Comparison of ENCODE assay signal across 9 cellular contexts in genomic region chr7:84196007-84196551, GRCh38. TPM values are rescaled to one million over a fixed set of nuclear protein-coding genes. Genes with fewer than 3 reads are reported as not detected.
DNase-seq lines count a peak whose midpoint lies in the region; ATAC-seq, FAIRE-seq and TF ChIP-seq lines count a peak whose summit lies in the region.
"Had no signal": no experiment of that assay in that cellular context is flagged by ENCODE, and none has a peak within 500 bp of the region (broad histone marks: within the 10 kb centered on the region; RNA-seq: fewer than 3 reads in every experiment).

No MANE protein-coding gene starts in this region.

- TF ChIP-seq CTCF in A549 (IDR thresholded peaks at IDR 0.05), result no peak
- TF ChIP-seq CTCF in choroid plexus epithelial cell (conservative IDR thresholded peaks at IDR 0.05; ENCODE audit: low read depth, low read length), result no peak

- peaks cover 35% of the 10 kb centered on the region for H3K4me1 ChIP-seq in A549

- DNase-seq in A549 (ENCODE audit: low read depth in 1 of 2, low spot score in 1 of 2) (peak in 1 of 2 experiments; percentile 74), HT-29 (ENCODE audit: low spot score) (peak; percentile 53), choroid plexus epithelial cell (ENCODE audit: low read depth) (peak; percentile 79), medulla oblongata (ENCODE audit: extremely low spot score) (peak; percentile 70), iPS-NIHi11 (ENCODE audit: low spot score) (no peak), T-helper 9 cell (no peak), DMS79 (lab: John Stamatoyannopoulos, UW) (no peak)
- DNase-seq: activated effector memory CD4-positive, alpha-beta T cell treated with Interleukin-2 at 50 U/mL for 16 hours had no signal

- H3K4me2 ChIP-seq in A549, result peak overlapping the region; percentile 88

- no peaks in the 10 kb centered on the region for H3K9me3 ChIP-seq in A549

- TF ChIP-seq POLR2A in A549 (IDR thresholded peaks at IDR 0.05; ENCODE audit: low read length), result no peak

- under 1% methylated on average over 4 of the region's 4 CpGs for WGBS in A549 (ENCODE audit: missing lambda C conversion rate)

- CTCF ChIA-PET in A549 (lab: Yijun Ruan, JAX), result interaction anchor here (1.3 kb wide), 1 partner anchor 216 kb away, joined by 4 read pairs; no protein-coding TSS in a partner anchor

- no peak for FAIRE-seq in A549 (lab: Jason Lieb, UNC)

- peak; percentile 71 to 75 for ATAC-seq in A549
- ATAC-seq in HG02973 (IDR thresholded peaks at IDR 0.05; ENCODE audit: unreplicated experiment), result no peak

- H3K4me3 ChIP-seq in A549 (peak overlapping the region; percentile 69), choroid plexus epithelial cell (ENCODE audit: low read depth, low read length) (peak overlapping the region; percentile 69)

- no peak; a peak in 1 of 5 replicates for TF ChIP-seq RAD21 in A549 (conservative IDR thresholded peaks at IDR 0.05 in 1 of 2, IDR thresholded peaks at IDR 0.05 in 1 of 2)

- no peak for TF ChIP-seq EP300 in A549 (IDR thresholded peaks at IDR 0.05)

- peak overlapping the region; percentile 71 to 82 for H3K27ac ChIP-seq in A549

- POLR2A ChIA-PET in A549 (lab: Yijun Ruan, JAX), result no interaction called here

TF ChIP-seq in A549, 52 proteins besides CTCF, POLR2A, EP300 and RAD21:
- 0 out of 3 replicates have a peak, but pooled peaks have one; percentile 15 for TF ChIP-seq SMC3 (IDR thresholded peaks at IDR 0.05)
- no peak for TF ChIP-seq CHD2 (IDR thresholded peaks at IDR 0.05; ENCODE audit: low read length, partially characterized antibody)
- no peak for TF ChIP-seq EHF (CRISPR knock-in tag; IDR thresholded peaks at IDR 0.05)
- peak; percentile 6 for TF ChIP-seq ZFP36 (IDR thresholded peaks at IDR 0.05; ENCODE audit: borderline replicate concordance, partially characterized antibody)
- no peak for TF ChIP-seq KDM5A (IDR thresholded peaks at IDR 0.05)
- no peak for TF ChIP-seq CBX2 (IDR thresholded peaks at IDR 0.05; ENCODE audit: borderline replicate concordance, low read depth)
- no peak for TF ChIP-seq E2F6 (IDR thresholded peaks at IDR 0.05; ENCODE audit: borderline replicate concordance, low read depth)
- peak; percentile 26; the same call in 1 of the 2 replicates for TF ChIP-seq MAX (IDR thresholded peaks at IDR 0.05)
- TF ChIP-seq RNF2 (IDR thresholded peaks at IDR 0.05; ENCODE audit: borderline replicate concordance, low read depth), result no peak
- TF ChIP-seq HMGXB4 (CRISPR knock-in tag; IDR thresholded peaks at IDR 0.05; ENCODE audit: borderline replicate concordance), result no peak
TF ChIP-seq in A549: peak in this region for 3.

RNA-seq across cellular contexts. Expression of gene SEMA3A, which starts 1.5 kb away (rescaled TPM):
- polyA plus RNA-seq in A549 (2011; rRNA removed), result 19.1 and 19.9 TPM in 2 replicates
- 1.3 and 1.5 TPM in 2 replicates for polyA plus RNA-seq in A549 (2012; cell fraction: cytosol; rRNA removed)
- 1.3 and 1.5 TPM in 2 replicates for polyA plus RNA-seq in A549 (2012; cell fraction: nucleus; rRNA removed)
- polyA plus RNA-seq in A549 (2017; fragmentation: RNase III; extraction: RNeasy Plus Mini Kit Qiagen cat#74134 plus additional on column Dnase treatment), result 3.6 to 4.3 TPM (median 4.2 TPM) in 3 replicates
- polyA minus RNA-seq in A549 (2011; rRNA and poly(A)+ RNA removed), result 13.2 and 14.6 TPM in 2 replicates
- 7.2 and 9.4 TPM in 2 replicates for total RNA-seq in HT-29 (2014; rRNA removed; shearing (Covaris generic))

Comparison
In these comparisons a context has a peak if more than half of its experiments do, and no peak if none do; other contexts are left out.
1. DNase-seq: peak in HT-29 (single experiment), choroid plexus epithelial cell (single experiment) and medulla oblongata (single experiment); none in iPS-NIHi11 (single experiment), T-helper 9 cell (single experiment) and DMS79 (single experiment).